In the genomic region with DNA sequence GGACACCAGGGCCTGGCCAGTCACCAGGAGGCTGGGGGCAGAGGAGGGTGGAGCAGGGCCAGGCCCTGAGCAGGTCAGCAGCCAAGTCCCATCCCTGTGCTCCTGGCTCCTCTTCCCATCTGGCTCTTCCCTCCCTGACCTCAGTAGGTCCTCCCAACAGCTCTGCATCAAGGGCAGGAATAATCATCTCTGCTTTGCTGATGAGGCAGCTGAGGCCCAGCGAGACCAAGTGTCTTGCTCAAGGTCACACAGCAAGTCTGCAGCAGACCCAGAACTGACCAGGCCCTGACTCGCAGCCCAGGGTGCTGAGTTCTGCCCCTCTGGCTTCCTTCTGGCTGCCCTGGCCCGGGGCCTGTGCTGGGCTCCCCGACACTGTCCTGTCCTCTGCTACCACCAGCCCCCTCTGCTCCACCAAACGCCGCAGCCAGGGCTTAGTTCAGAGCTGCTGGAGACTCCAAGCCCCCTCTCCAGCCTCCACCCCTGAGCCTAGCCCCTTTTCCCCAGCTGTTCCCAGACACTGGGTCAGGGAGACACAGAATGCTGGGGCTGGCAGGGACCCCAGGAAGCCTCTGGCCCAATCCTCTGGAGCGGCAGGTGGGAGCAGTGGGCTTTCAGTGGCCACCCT, we compare ENCODE assay signal across 2 cellular contexts.
TF ChIP-seq lines count a peak whose summit lies in the region.

No MANE protein-coding gene starts in this region.

TF ChIP-seq in K562, 482 proteins besides CTCF, POLR2A, EP300 and RAD21 (continued from another document):
- TF ChIP-seq, protein P1, sequence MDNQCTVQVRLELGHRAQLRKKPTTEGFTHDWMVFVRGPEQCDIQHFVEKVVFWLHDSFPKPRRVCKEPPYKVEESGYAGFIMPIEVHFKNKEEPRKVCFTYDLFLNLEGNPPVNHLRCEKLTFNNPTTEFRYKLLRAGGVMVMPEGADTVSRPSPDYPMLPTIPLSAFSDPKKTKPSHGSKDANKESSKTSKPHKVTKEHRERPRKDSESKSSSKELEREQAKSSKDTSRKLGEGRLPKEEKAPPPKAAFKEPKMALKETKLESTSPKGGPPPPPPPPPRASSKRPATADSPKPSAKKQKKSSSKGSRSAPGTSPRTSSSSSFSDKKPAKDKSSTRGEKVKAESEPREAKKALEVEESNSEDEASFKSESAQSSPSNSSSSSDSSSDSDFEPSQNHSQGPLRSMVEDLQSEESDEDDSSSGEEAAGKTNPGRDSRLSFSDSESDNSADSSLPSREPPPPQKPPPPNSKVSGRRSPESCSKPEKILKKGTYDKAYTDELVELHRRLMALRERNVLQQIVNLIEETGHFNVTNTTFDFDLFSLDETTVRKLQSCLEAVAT (IDR thresholded peaks at IDR 0.05) = no peak
- 0 out of 2 replicates have a peak, but pooled peaks have one; percentile 28 for TF ChIP-seq ZNF263 (CRISPR knock-in tag; IDR thresholded peaks at IDR 0.05; ENCODE audit: borderline replicate concordance)
- no peak for TF ChIP-seq FOXP4 (CRISPR knock-in tag; IDR thresholded peaks at IDR 0.05; ENCODE audit: borderline replicate concordance)
- no peak for TF ChIP-seq ZNF174 (CRISPR knock-in tag; IDR thresholded peaks at IDR 0.05)
- TF ChIP-seq ZNF184 (CRISPR knock-in tag; IDR thresholded peaks at IDR 0.05) = no peak
- no peak for TF ChIP-seq MECOM (CRISPR knock-in tag; IDR thresholded peaks at IDR 0.05)
- no peak for TF ChIP-seq SMARCC2 (IDR thresholded peaks at IDR 0.05; ENCODE audit: low read depth)

TF ChIP-seq in HepG2, 621 proteins besides CTCF, POLR2A, EP300 and RAD21 (continued from another document):
- TF ChIP-seq, protein P2, sequence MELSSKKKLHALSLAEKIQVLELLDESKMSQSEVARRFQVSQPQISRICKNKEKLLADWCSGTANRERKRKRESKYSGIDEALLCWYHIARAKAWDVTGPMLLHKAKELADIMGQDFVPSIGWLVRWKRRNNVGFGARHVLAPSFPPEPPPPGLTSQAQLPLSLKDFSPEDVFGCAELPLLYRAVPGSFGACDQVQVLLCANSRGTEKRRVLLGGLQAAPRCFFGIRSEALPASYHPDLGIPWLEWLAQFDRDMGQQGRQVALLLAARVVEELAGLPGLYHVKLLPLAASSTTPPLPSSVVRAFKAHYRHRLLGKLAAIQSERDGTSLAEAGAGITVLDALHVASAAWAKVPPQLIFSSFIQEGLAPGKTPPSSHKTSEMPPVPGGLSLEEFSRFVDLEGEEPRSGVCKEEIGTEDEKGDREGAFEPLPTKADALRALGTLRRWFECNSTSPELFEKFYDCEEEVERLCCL (CRISPR knock-in tag; IDR thresholded peaks at IDR 0.05; ENCODE audit: borderline replicate concordance) = no peak
- TF ChIP-seq PCBP2 (optimal IDR thresholded peaks at IDR 0.05; ENCODE audit: low read depth, low read length, poor library complexity, severe bottlenecking) (no peak), ARID2 (CRISPR knock-in tag; IDR thresholded peaks at IDR 0.05; ENCODE audit: borderline replicate concordance) (no peak), NFYC (CRISPR knock-in tag; IDR thresholded peaks at IDR 0.05) (no peak), TGIF2 (CRISPR knock-in tag; IDR thresholded peaks at IDR 0.05) (no peak), SP1 (IDR thresholded peaks at IDR 0.05) (no peak), SP1 (CRISPR knock-in tag; IDR thresholded peaks at IDR 0.05) (no peak)
